ENCODE assay signal across 28 cellular contexts in the genomic region with DNA sequence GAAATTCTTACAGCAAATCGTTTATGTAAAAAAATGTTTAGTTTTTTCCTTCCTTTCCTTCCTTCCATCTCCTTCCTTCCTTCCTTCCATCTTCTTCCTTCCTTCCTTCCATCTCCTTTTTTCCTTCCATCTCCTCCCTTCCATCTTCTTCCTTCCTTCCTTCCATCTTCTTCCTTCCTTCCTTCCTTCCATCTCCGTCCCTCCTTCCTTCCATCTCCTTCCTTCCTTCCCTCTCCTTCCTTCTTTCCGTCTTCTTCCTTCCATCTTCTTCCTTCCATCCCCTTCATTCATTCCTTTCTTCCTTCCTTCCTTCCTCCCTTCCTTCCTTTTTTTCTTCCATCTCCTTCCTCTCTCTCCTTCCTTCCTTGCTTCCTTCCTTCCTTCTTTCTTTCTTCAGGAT. TPM values are rescaled to one million over a fixed set of nuclear protein-coding genes. Genes with fewer than 3 reads are reported as not detected.
"Had no signal": no experiment of that assay in that cellular context is flagged by ENCODE, and none has a peak within 500 bp of the region (broad histone marks: within the 10 kb centered on the region; RNA-seq: fewer than 3 reads in every experiment).

No MANE protein-coding gene starts in this region.

- H3K36me3 Mint-ChIP-seq: naive B cell; natural killer cell; stimulated activated naive B cell treated with anti-CD40 and anti-IgM and Interleukin-4, amounts not matched to agents 10 μg/mL and 1 μg/mL and 100 μg/mL, for 72 hours had no signal

- H3K27me3 Mint-ChIP-seq: naive B cell; stimulated activated naive B cell treated with anti-CD40 and anti-IgM and Interleukin-4, amounts not matched to agents 10 μg/mL and 1 μg/mL and 100 μg/mL, for 72 hours had no signal

- H3K36me3 ChIP-seq: left lung, lower lobe of right lung, ovary, right atrium auricular region, stomach, transverse colon, upper lobe of left lung, vagina had no signal

- FAIRE-seq: keratinocyte had no signal

- H3K27ac Mint-ChIP-seq: natural killer cell; progenitor cell of endocrine pancreas; stimulated activated naive B cell treated with anti-CD40 and anti-IgM and Interleukin-4, amounts not matched to agents 10 μg/mL and 1 μg/mL and 100 μg/mL, for 72 hours had no signal

- H3K4me3 ChIP-seq: left lung, lower lobe of right lung, ovary, right atrium auricular region, skin epidermis, stomach, testis, transverse colon, upper lobe of left lung, vagina had no signal

- H3K9me3 Mint-ChIP-seq: stimulated activated naive B cell treated with anti-CD40 and anti-IgM and Interleukin-4, amounts not matched to agents 10 μg/mL and 1 μg/mL and 100 μg/mL, for 72 hours had no signal

- H3K27ac ChIP-seq: left lung, lower lobe of right lung, ovary, skin epidermis, stomach, testis, transverse colon, upper lobe of left lung, vagina had no signal

- H3K4me1 Mint-ChIP-seq: naive B cell; natural killer cell; stimulated activated naive B cell treated with anti-CD40 and anti-IgM and Interleukin-4, amounts not matched to agents 10 μg/mL and 1 μg/mL and 100 μg/mL, for 72 hours had no signal

- H3K27me3 ChIP-seq: left lung, ovary, right atrium auricular region, stomach, testis, transverse colon, upper lobe of left lung, vagina had no signal

- DNase-seq: hippocampal formation; left colon; left lung; lower lobe of right lung; mammary epithelial cell; mesenchymal stem cell; naive B cell; natural killer cell; ovary; stimulated activated CD4-positive, alpha-beta T cell treated with anti-CD3 and anti-CD28 coated beads, Interleukin-12 subunit alpha, Interleukin-12 subunit beta, amount 100 ng/mL, for 4 hours; stimulated activated CD4-positive, alpha-beta T cell treated with anti-CD3 and anti-CD28 coated beads, Interleukin-15, amount 100 ng/mL, for 24 hours; stimulated activated CD4-positive, alpha-beta T cell treated with anti-CD3 and anti-CD28 coated beads, Interleukin-2, amount 100 ng/mL, for 24 hours; stimulated activated CD4-positive, alpha-beta T cell treated with anti-CD3 and anti-CD28 coated beads, Interleukin-4, amount 100 ng/mL, for 1 hour; stimulated activated naive B cell treated with anti-CD40 and anti-IgM and Interleukin-4, amounts not matched to agents 10 μg/mL and 1 μg/mL and 100 μg/mL, for 72 hours; stimulated activated naive CD8-positive, alpha-beta T cell treated with anti-CD3 and anti-CD28 coated beads, Interleukin-15, Interleukin-2, amounts not matched to agents 100 U/mL and 50 U/mL, for 24 hours; stomach; testis; transverse colon; upper lobe of left lung had no signal

- H3K4me3 Mint-ChIP-seq: naive B cell; natural killer cell; stimulated activated naive B cell treated with anti-CD40 and anti-IgM and Interleukin-4, amounts not matched to agents 10 μg/mL and 1 μg/mL and 100 μg/mL, for 72 hours had no signal

- H3K9me3 ChIP-seq: left lung, lower lobe of right lung, ovary, right atrium auricular region, stomach, testis, transverse colon, upper lobe of left lung, vagina had no signal

- H3K4me1 ChIP-seq: left lung, lower lobe of right lung, testis, transverse colon, upper lobe of left lung, vagina had no signal

- ATAC-seq: left colon; left lung; lower lobe of right lung; natural killer cell; sciatic nerve; stimulated activated naive B cell treated with anti-CD40 and anti-IgM and Interleukin-4, amounts not matched to agents 10 μg/mL and 1 μg/mL and 100 μg/mL, for 72 hours; stimulated activated naive CD8-positive, alpha-beta T cell treated with anti-CD3 and anti-CD28 coated beads, Interleukin-15, Interleukin-2, amounts not matched to agents 100 U/mL and 50 U/mL, for 24 hours had no signal

RNA-seq across cellular contexts. Expression of a gene that starts 22.7 kb away (rescaled TPM):
- total RNA-seq: mammary epithelial cell, natural killer cell, pulmonary artery endothelial cell, renal cortical epithelial cell had no signal
- polyA plus RNA-seq: keratinocyte, mammary epithelial cell, neural cell had no signal
